Comparison of ENCODE assay signal across 8 cellular contexts in the genomic region with DNA sequence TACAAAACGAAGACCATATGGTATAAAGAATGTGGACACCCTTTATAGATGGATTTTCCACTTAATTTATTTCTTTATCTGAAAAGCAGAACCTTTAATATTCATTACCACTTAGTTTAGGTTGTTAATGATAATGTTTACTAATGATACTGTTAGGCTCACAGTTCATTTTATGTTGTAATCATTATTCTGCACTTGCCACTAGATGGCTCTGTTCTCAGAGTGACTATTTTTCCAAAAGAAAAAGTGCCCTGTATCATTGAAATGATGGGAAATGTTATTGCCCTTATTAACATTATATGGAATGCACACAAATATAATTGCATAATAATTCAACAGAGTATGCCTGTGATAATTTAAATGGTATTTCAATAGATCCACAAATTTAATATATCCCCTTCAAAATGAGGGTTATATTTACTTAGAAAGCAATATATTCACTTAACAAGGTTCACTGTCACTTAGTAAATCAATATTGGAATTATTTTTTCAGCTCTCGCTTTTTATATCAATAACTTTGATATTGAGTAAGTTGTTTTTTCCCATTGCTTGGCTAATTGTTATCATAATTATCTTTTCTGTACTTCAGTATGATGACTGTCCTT.
DNase-seq lines count a peak whose midpoint lies in the region; ATAC-seq, FAIRE-seq and TF ChIP-seq lines count a peak whose summit lies in the region.

No MANE protein-coding gene starts in this region.

- no peak overlapping the region for H3K4me2 ChIP-seq in GM12878 (ENCODE audit: control insufficient read depth, insufficient read depth)

- TF ChIP-seq POLR2A in GM12878 (IDR thresholded peaks at IDR 0.05; ENCODE audit: low read depth, low read length), result no peak

- no peaks in the 10 kb centered on the region for H4K20me1 ChIP-seq in GM12878 (ENCODE audit: control insufficient read depth, insufficient read depth)

- CTCF ChIA-PET in GM12878 (lab: Yijun Ruan, JAX), result interaction anchor here (0.6 to 1.0 kb wide), 2 partner anchors 18 to 139 kb away, joined by 3 to 4 read pairs; no protein-coding TSS in a partner anchor

- intact Hi-C loops in GM12878 (cut with micrococcal nuclease; ENCODE audit: unreplicated experiment) (loop anchor here (2.0 to 10.0 kb wide), 3 partner anchors 137 to 711 kb away; no protein-coding TSS in a partner anchor), sciatic nerve (cut with DNase I) (no loop called here)

- DNase-seq in D341Med (ENCODE audit: low spot score) (peak; percentile 20), HT-29 (ENCODE audit: low spot score) (peak; percentile 46), GM12878 (ENCODE audit: low read depth, low spot score) (no peak), KG1 (lab: John Stamatoyannopoulos, UW) (no peak), sciatic nerve (ENCODE audit: low spot score) (no peak)

- H3K9me3 ChIP-seq in GM12878 (replicated peaks; ENCODE audit: control insufficient read depth, insufficient read depth, low read length), result no peaks in the 10 kb centered on the region

- H3K27me3 Mint-ChIP-seq in nephron (ENCODE audit: low read depth), result no peaks in the 10 kb centered on the region

- POLR2A ChIA-PET in GM12878 (lab: Charles Lee), result no interaction called here

- no peaks in the 10 kb centered on the region for H3K27me3 ChIP-seq in GM12878 (replicated peaks in 1 of 2; ENCODE audit: control insufficient read depth in 2 of 2, insufficient read depth in 2 of 2, low read length in 1 of 2)

- TF ChIP-seq CTCF in GM12878 (IDR thresholded peaks at IDR 0.05 in 2 of 3, conservative IDR thresholded peaks at IDR 0.05 in 1 of 3; ENCODE audit: control insufficient read depth in 2 of 3, extremely low read depth in 1 of 3, insufficient read depth in 1 of 3, low read depth in 3 of 3, low read length in 3 of 3) (peak; percentile 37 to 47 (median 46); a peak in 4 of 6 replicates), nephron (IDR thresholded peaks at IDR 0.05; ENCODE audit: unreplicated experiment in 3 of 3) (peak; percentile 61 to 72 (median 62))

- no peaks in the 10 kb centered on the region for H3K9me3 Mint-ChIP-seq in nephron

- H3K27ac ChIP-seq in GM12878 (ENCODE audit: control insufficient read depth, insufficient read depth), result no peak overlapping the region

- no peak overlapping the region for H3K4me3 Mint-ChIP-seq in nephron

- in situ Hi-C loops in GM12878 (cut with MboI), result no loop called here

- H3K79me2 ChIP-seq in GM12878 (ENCODE audit: control insufficient read depth, insufficient read depth, low read length), result no peaks in the 10 kb centered on the region

- no peak overlapping the region for H2AFZ ChIP-seq in GM12878 (ENCODE audit: control insufficient read depth, low read depth, low read length)

- TF ChIP-seq RAD21 in GM12878 (IDR thresholded peaks at IDR 0.05; ENCODE audit: insufficient read depth, low read depth, low read length), result peak; percentile 38

- TF ChIP-seq EP300 in GM12878 (IDR thresholded peaks at IDR 0.05; ENCODE audit: borderline replicate concordance in 1 of 2, control insufficient read depth in 1 of 2, low read depth in 2 of 2, low read length in 2 of 2), result no peak

- ATAC-seq in GM12878, result 0 out of 3 replicates have a peak, but pooled peaks have one; percentile 41
- no peak for ATAC-seq in GM21381 (IDR thresholded peaks at IDR 0.05; ENCODE audit: unreplicated experiment)
- ATAC-seq in HG02870 (IDR thresholded peaks at IDR 0.05; ENCODE audit: unreplicated experiment), result no peak
- ATAC-seq in sciatic nerve, result no peak

- no TSS peak for BruUV-seq in GM12878 (replicated peaks; lab: Mats Ljungman, UMichigan)

- H3K36me3 Mint-ChIP-seq in nephron (ENCODE audit: low read depth), result no peaks in the 10 kb centered on the region

- peaks cover 18% of the 10 kb centered on the region for H3K4me1 Mint-ChIP-seq in nephron

- no peak overlapping the region for H3K9ac ChIP-seq in GM12878 (ENCODE audit: control insufficient read depth, insufficient read depth, low read length)

- H3K36me3 ChIP-seq in GM12878 (ENCODE audit: control insufficient read depth in 2 of 2, insufficient read depth in 2 of 2, low read length in 1 of 2), result no peaks in the 10 kb centered on the region

- RAD21 ChIA-PET in GM12878 (lab: Charles Lee; ENCODE audit: unreplicated experiment), result no interaction called here

- no peak overlapping the region for H3K4me3 ChIP-seq in GM12878

- 0% methylated on average over 2 of the region's 2 CpGs for WGBS in GM12878 (ENCODE audit: insufficient coverage, insufficient replicate concordance, low lambda C conversion rate, missing lambda C conversion rate)

- H3K27ac Mint-ChIP-seq in nephron, result no peak overlapping the region

- SMC1A ChIA-PET in GM12878 (lab: Charles Lee; ENCODE audit: uncharacterized antibody, unreplicated experiment), result no interaction called here

- FAIRE-seq in GM12878 (lab: Jason Lieb, UNC), result no peak

- no peaks in the 10 kb centered on the region for H3K4me1 ChIP-seq in GM12878 (ENCODE audit: control insufficient read depth, insufficient read depth, low read length)

TF ChIP-seq in GM12878, 131 proteins besides CTCF, POLR2A, EP300 and RAD21:
- TF ChIP-seq NR2F1 (conservative IDR thresholded peaks at IDR 0.05) (no peak), BRCA1 (IDR thresholded peaks at IDR 0.05; ENCODE audit: low read depth, low read length) (no peak), SMC3 (IDR thresholded peaks at IDR 0.05; ENCODE audit: borderline replicate concordance, low read length) (peak; percentile 53; the same call in 1 of the 2 replicates)

Comparison
In these comparisons a context has a peak if more than half of its experiments do, and no peak if none do; other contexts are left out.
1. DNase-seq: peak in D341Med (single experiment) and HT-29 (single experiment); none in GM12878 (single experiment), KG1 (single experiment) and sciatic nerve (single experiment).